ENCODE assay signal across 17 cellular contexts in genomic region chr18:46068763-46069162, GRCh38. TPM values are rescaled to one million over a fixed set of nuclear protein-coding genes. Genes with fewer than 3 reads are reported as not detected.
DNase-seq lines count a peak whose midpoint lies in the region; ATAC-seq and TF ChIP-seq lines count a peak whose summit lies in the region.
"Had no signal": no experiment of that assay in that cellular context is flagged by ENCODE, and none has a peak within 500 bp of the region (broad histone marks: within the 10 kb centered on the region; RNA-seq: fewer than 3 reads in every experiment).

No MANE protein-coding gene starts in this region.

- H3K27ac Mint-ChIP-seq in stimulated activated naive CD8-positive, alpha-beta T cell treated with anti-CD3 and anti-CD28 coated beads, Interleukin-15, Interleukin-2, amounts not matched to agents 100 ng/mL and 50 ng/mL, for 24 hours = peak overlapping the region; percentile 37
- peak overlapping the region; percentile 45 to 75 for H3K27ac Mint-ChIP-seq in natural killer cell treated with Interleukin-12 subunit alpha and Interleukin-12 subunit beta and Interleukin-15 and Interleukin-18, amount 100 ng/mL, for 72 hours
- H3K27ac Mint-ChIP-seq: HFFc6; nephron progenitor cell; stimulated activated naive B cell treated with anti-CD40 and anti-IgM and Interleukin-4, amounts not matched to agents 10 μg/mL and 1 μg/mL and 100 μg/mL, for 72 hours; T-helper 1 cell treated with Interleukin-12 subunit alpha and Interleukin-12 subunit beta and Interleukin-4 antibody, amounts not matched to agents 30 μg/mL and 1 μg/mL, for 36 hours had no signal

- H3K4me3 ChIP-seq in epithelial cell of esophagus (ENCODE audit: low read length) (peak overlapping the region; percentile 33), OCI-LY7 (ENCODE audit: low read depth, low read length, poor library complexity, severe bottlenecking) (no peak overlapping the region)
- H3K4me3 ChIP-seq: colonic mucosa, MG63 had no signal

- H3K9me3 ChIP-seq in OCI-LY7 (ENCODE audit: low read length) = no peaks in the 10 kb centered on the region
- H3K9me3 ChIP-seq: colonic mucosa, MG63 had no signal

- intact Hi-C loops in OCI-LY7 (cut with micrococcal nuclease; ENCODE audit: unreplicated experiment) = no loop called here

- H3K4me1 ChIP-seq in OCI-LY7 (ENCODE audit: insufficient read depth, low read length, poor library complexity, severe bottlenecking) = no peaks in the 10 kb centered on the region

- CTCF ChIA-PET in OCI-LY7 (lab: Charles Lee; ENCODE audit: unreplicated experiment) = no interaction called here

- H3K4me2 ChIP-seq in OCI-LY7 (ENCODE audit: low read length) = no peak overlapping the region

- peaks cover 52% of the 10 kb centered on the region for H3K4me1 Mint-ChIP-seq in stimulated activated naive CD8-positive, alpha-beta T cell treated with anti-CD3 and anti-CD28 coated beads, Interleukin-15, Interleukin-2, amounts not matched to agents 100 ng/mL and 50 ng/mL, for 24 hours (ENCODE audit: low read depth)
- peaks cover 32 to 34% of the 10 kb centered on the region in 2 donors for H3K4me1 Mint-ChIP-seq in natural killer cell treated with Interleukin-12 subunit alpha and Interleukin-12 subunit beta and Interleukin-15 and Interleukin-18, amount 100 ng/mL, for 72 hours (ENCODE audit: low read depth in 2 of 2)

- no peak overlapping the region for H2AFZ ChIP-seq in OCI-LY7 (ENCODE audit: low read length)

- H3K9me2 ChIP-seq in OCI-LY7 (ENCODE audit: insufficient read depth, low read length) = no peaks in the 10 kb centered on the region

- TF ChIP-seq CTCF in epithelial cell of esophagus (IDR thresholded peaks at IDR 0.05; ENCODE audit: insufficient read depth, low read depth, low read length, missing control alignments) (no peak), OCI-LY7 (conservative IDR thresholded peaks at IDR 0.05; ENCODE audit: low read length) (no peak)

- H3K79me2 ChIP-seq in OCI-LY7 (ENCODE audit: insufficient read depth, low read depth, low read length) = no peaks in the 10 kb centered on the region

- H3K36me3 Mint-ChIP-seq in stimulated activated naive CD8-positive, alpha-beta T cell treated with anti-CD3 and anti-CD28 coated beads, Interleukin-15, Interleukin-2, amounts not matched to agents 100 ng/mL and 50 ng/mL, for 24 hours (ENCODE audit: low read depth) = peaks cover 13% of the 10 kb centered on the region
- H3K36me3 Mint-ChIP-seq in natural killer cell treated with Interleukin-12 subunit alpha and Interleukin-12 subunit beta and Interleukin-15 and Interleukin-18, amount 100 ng/mL, for 72 hours = no peaks in the 10 kb centered on the region
- H3K36me3 Mint-ChIP-seq: CD8-positive, alpha-beta memory T cell had no signal

- H3K27me3 Mint-ChIP-seq in stimulated activated naive CD8-positive, alpha-beta T cell treated with anti-CD3 and anti-CD28 coated beads, Interleukin-15, Interleukin-2, amounts not matched to agents 100 ng/mL and 50 ng/mL, for 24 hours = no peaks in the 10 kb centered on the region
- no peaks in the 10 kb centered on the region for H3K27me3 Mint-ChIP-seq in natural killer cell treated with Interleukin-12 subunit alpha and Interleukin-12 subunit beta and Interleukin-15 and Interleukin-18, amount 100 ng/mL, for 72 hours

- no peaks in the 10 kb centered on the region for H4K20me1 ChIP-seq in OCI-LY7 (ENCODE audit: insufficient read depth, low read length)

- ATAC-seq in stimulated activated naive CD8-positive, alpha-beta T cell treated with anti-CD3 and anti-CD28 coated beads, Interleukin-15, Interleukin-2, amounts not matched to agents 100 U/mL and 50 U/mL, for 24 hours = no peak
- ATAC-seq in natural killer cell treated with Interleukin-12 subunit alpha and Interleukin-12 subunit beta and Interleukin-15 and Interleukin-18, amount 100 ng/mL, for 72 hours = peak in 1 of 2 donors; percentile 11
- ATAC-seq in GM18861 (IDR thresholded peaks at IDR 0.05; ENCODE audit: unreplicated experiment) = no peak
- ATAC-seq: stimulated activated naive B cell treated with anti-CD40 and anti-IgM and Interleukin-4, amounts not matched to agents 10 μg/mL and 1 μg/mL and 100 μg/mL, for 72 hours had no signal

- BruUV-seq in OCI-LY7 (replicated peaks; lab: Mats Ljungman, UMichigan) = no TSS peak

- DNase-seq in stimulated activated naive CD8-positive, alpha-beta T cell treated with anti-CD3 and anti-CD28 coated beads, Interleukin-15, Interleukin-2, amounts not matched to agents 100 U/mL and 50 U/mL, for 24 hours = no peak
- DNase-seq in epithelial cell of esophagus (ENCODE audit: low read depth) (peak; percentile 86), NCI-H2227 treated with DMSO at 0.1 percent for 48 hours (lab: John Stamatoyannopoulos, UW) (no peak), superior temporal gyrus (ENCODE audit: extremely low spot score) (no peak), OCI-LY7 (ENCODE audit: low spot score) (no peak)
- no peak for DNase-seq in natural killer cell treated with Interleukin-12 subunit alpha and Interleukin-12 subunit beta and Interleukin-15 and Interleukin-18, amount 100 ng/mL, for 72 hours (ENCODE audit: low spot score)
- DNase-seq: activated CD4-positive, CD25-positive, alpha-beta regulatory T cell; CD8-positive, alpha-beta memory T cell; colonic mucosa; HFFc6; MG63; nephron progenitor cell; stimulated activated CD4-positive, alpha-beta T cell treated with anti-CD3 and anti-CD28 coated beads, Interleukin-12 subunit alpha, Interleukin-12 subunit beta, amount 100 ng/mL, for 4 hours; stimulated activated naive B cell treated with anti-CD40 and anti-IgM and Interleukin-4, amounts not matched to agents 10 μg/mL and 1 μg/mL and 100 μg/mL, for 72 hours had no signal

- H3K9me3 Mint-ChIP-seq in stimulated activated naive CD8-positive, alpha-beta T cell treated with anti-CD3 and anti-CD28 coated beads, Interleukin-15, Interleukin-2, amounts not matched to agents 100 ng/mL and 50 ng/mL, for 24 hours = no peaks in the 10 kb centered on the region
- no peaks in the 10 kb centered on the region for H3K9me3 Mint-ChIP-seq in natural killer cell treated with Interleukin-12 subunit alpha and Interleukin-12 subunit beta and Interleukin-15 and Interleukin-18, amount 100 ng/mL, for 72 hours
- H3K9me3 Mint-ChIP-seq: CD8-positive, alpha-beta memory T cell; HFFc6; stimulated activated naive B cell treated with anti-CD40 and anti-IgM and Interleukin-4, amounts not matched to agents 10 μg/mL and 1 μg/mL and 100 μg/mL, for 72 hours; T-helper 1 cell treated with Interleukin-12 subunit alpha and Interleukin-12 subunit beta and Interleukin-4 antibody, amounts not matched to agents 30 μg/mL and 1 μg/mL, for 36 hours had no signal

- no peak overlapping the region for H3K27ac ChIP-seq in OCI-LY7 (ENCODE audit: low read depth, low read length, poor library complexity, severe bottlenecking)
- H3K27ac ChIP-seq: colonic mucosa had no signal

- POLR2A ChIA-PET in OCI-LY7 (lab: Charles Lee) = no interaction called here

- H3K4me3 Mint-ChIP-seq in stimulated activated naive CD8-positive, alpha-beta T cell treated with anti-CD3 and anti-CD28 coated beads, Interleukin-15, Interleukin-2, amounts not matched to agents 100 ng/mL and 50 ng/mL, for 24 hours = no peak overlapping the region
- peak overlapping the region; percentile 65 for H3K4me3 Mint-ChIP-seq in natural killer cell treated with Interleukin-12 subunit alpha and Interleukin-12 subunit beta and Interleukin-15 and Interleukin-18, amount 100 ng/mL, for 72 hours
- H3K4me3 Mint-ChIP-seq: HFFc6; nephron progenitor cell; stimulated activated naive B cell treated with anti-CD40 and anti-IgM and Interleukin-4, amounts not matched to agents 10 μg/mL and 1 μg/mL and 100 μg/mL, for 72 hours; T-helper 1 cell treated with Interleukin-12 subunit alpha and Interleukin-12 subunit beta and Interleukin-4 antibody, amounts not matched to agents 30 μg/mL and 1 μg/mL, for 36 hours had no signal

- H3K36me3 ChIP-seq in OCI-LY7 (ENCODE audit: insufficient read depth, low read length) = no peaks in the 10 kb centered on the region
- H3K36me3 ChIP-seq: colonic mucosa had no signal

RNA-seq across cellular contexts. Expression of gene PSTPIP2, which starts 3.3 kb away (rescaled TPM):
- 10 to 100 TPM; 29.5 to 65.6 TPM for total RNA-seq in natural killer cell treated with Interleukin-12 subunit alpha and Interleukin-12 subunit beta and Interleukin-15 and Interleukin-18, amount 100 ng/mL, for 72 hours
- total RNA-seq in OCI-LY7 (2014; rRNA removed; shearing (Covaris generic)) = 0.15 TPM in 1 of 2 replicates, not detected in the other
- total RNA-seq in OCI-LY7 (2022) = 0.11 TPM in 1 of 2 replicates, not detected in the other

RNA-seq across cellular contexts. Expression of gene ATP5F1A, which starts 29.3 kb away (rescaled TPM):
- total RNA-seq in natural killer cell treated with Interleukin-12 subunit alpha and Interleukin-12 subunit beta and Interleukin-15 and Interleukin-18, amount 100 ng/mL, for 72 hours = 100 to 1,000 TPM; 312 to 462 TPM
- total RNA-seq in OCI-LY7 (2014; rRNA removed; shearing (Covaris generic)) = 208 and 218 TPM in 2 replicates
- total RNA-seq in OCI-LY7 (2022) = 274 and 284 TPM in 2 replicates

RNA-seq across cellular contexts. Expression of gene HAUS1, which starts 35.4 kb away (rescaled TPM):
- total RNA-seq in natural killer cell treated with Interleukin-12 subunit alpha and Interleukin-12 subunit beta and Interleukin-15 and Interleukin-18, amount 100 ng/mL, for 72 hours = 10 to 100 TPM; 32.7 to 42.3 TPM
- 24.8 and 26.4 TPM in 2 replicates for total RNA-seq in OCI-LY7 (2014; rRNA removed; shearing (Covaris generic))
- total RNA-seq in OCI-LY7 (2022) = 36.5 and 38.4 TPM in 2 replicates

Comparison
In these comparisons a context has a peak if more than half of its experiments do, and no peak if none do; other contexts are left out.
1. RNA of gene PSTPIP2, which starts 3.3 kb away (total RNA-seq): 29.5 to 65.6 TPM in natural killer cell treated with Interleukin-12 subunit alpha and Interleukin-12 subunit beta and Interleukin-15 and Interleukin-18, amount 100 ng/mL, for 72 hours; 0.11 to 0.15 TPM in OCI-LY7; every median in the first group is over 10 times any median in the second.